In genomic region chr9:9275656-9276055, GRCh38 we compare ENCODE assay signal across 19 cellular contexts.
"Had no signal": no experiment of that assay in that cellular context is flagged by ENCODE, and none has a peak within 500 bp of the region (broad histone marks: within the 10 kb centered on the region; RNA-seq: fewer than 3 reads in every experiment).

No MANE protein-coding gene starts in this region.

- H3K27ac Mint-ChIP-seq: IgD-negative memory B cell had no signal

- FAIRE-seq: HTR-8/SVneo, K562 had no signal

- H3K4me1 Mint-ChIP-seq: IgD-negative memory B cell had no signal

- H3K4me3 Mint-ChIP-seq: IgD-negative memory B cell had no signal

- H3K27me3 Mint-ChIP-seq: IgD-negative memory B cell had no signal

- H3K36me3 Mint-ChIP-seq: IgD-negative memory B cell had no signal

- DNase-seq: Kasumi-1, MM.1S, NCI-H1105, NCI-H1417, NCI-H1436 treated with DMSO at 0.1 percent for 48 hours, NCI-H1694, NCI-H1930, NCI-H2081, NCI-H2107, NCI-H2227 treated with DMSO at 0.1 percent for 48 hours, NCI-H524, NCI-H526 treated with DMSO at 0.1 percent for 48 hours, NCI-H774, SHP77, SK-N-SH, SW 1271 had no signal
